In the genomic region with DNA sequence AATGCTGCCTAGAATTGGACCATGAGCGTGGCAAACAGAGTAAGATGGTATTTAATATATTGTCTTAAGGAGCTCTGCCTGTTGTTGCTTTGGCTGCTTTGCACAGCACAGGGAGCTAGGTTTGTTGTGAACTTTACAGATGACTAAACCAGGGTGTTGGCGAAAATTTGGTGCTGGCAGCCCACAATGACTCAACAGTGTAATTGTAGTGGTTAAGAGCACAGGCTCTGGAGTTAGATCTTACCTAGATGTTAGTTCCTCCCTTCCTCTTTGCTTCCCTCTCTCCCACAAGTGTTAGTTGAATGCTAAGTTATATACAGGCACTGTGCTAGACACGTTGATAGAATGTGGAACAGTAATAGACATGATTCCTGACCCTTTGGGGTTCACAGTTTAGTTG, we compare ENCODE assay signal across 16 cellular contexts.
DNase-seq lines count a peak whose midpoint lies in the region; ATAC-seq, FAIRE-seq and TF ChIP-seq lines count a peak whose summit lies in the region.
"Had no signal": no experiment of that assay in that cellular context is flagged by ENCODE, and none has a peak within 500 bp of the region (broad histone marks: within the 10 kb centered on the region; RNA-seq: fewer than 3 reads in every experiment).

No MANE protein-coding gene starts in this region.

- no peaks in the 10 kb centered on the region for H3K9me3 Mint-ChIP-seq in progenitor cell of endocrine pancreas (ENCODE audit: low read depth)
- H3K9me3 Mint-ChIP-seq: activated naive CD4-positive, alpha-beta T cell treated with anti-CD3 and anti-CD28 coated beads, Interleukin-2, amount 50 U/mL, for 72 hours; neural progenitor cell had no signal

- intact Hi-C loops in mammary epithelial cell (cut with micrococcal nuclease) (no loop called here), kidney (cut with DNase I) (no loop called here)

- H3K9me3 ChIP-seq in GM23248 (ENCODE audit: low read depth) (no peaks in the 10 kb centered on the region), mammary epithelial cell (replicated peaks; ENCODE audit: insufficient read depth, low read length) (no peaks in the 10 kb centered on the region), kidney (ENCODE audit: control insufficient read depth in 1 of 2, low read length in 2 of 2) (no peaks in the 10 kb centered on the region)
- H3K9me3 ChIP-seq: esophagus squamous epithelium, thyroid gland had no signal

- FAIRE-seq in kidney (lab: Jason Lieb, UNC) = no peak
- FAIRE-seq: H54 had no signal

- H3K27me3 Mint-ChIP-seq in progenitor cell of endocrine pancreas = no peaks in the 10 kb centered on the region

- 11 to 14% methylated on average over 3 of the region's 3 CpGs for WGBS in GM23248 (ENCODE audit: low coverage in 1 of 2, low lambda C conversion rate in 2 of 2, missing lambda C conversion rate in 2 of 2), 2 experiments
- WGBS in mammary epithelial cell (ENCODE audit: low coverage, missing lambda C conversion rate) = 32% methylated on average over 3 of the region's 3 CpGs

- in situ Hi-C loops in GM23248 (cut with MboI) (no loop called here), mammary epithelial cell (cut with MboI; ENCODE audit: low sequenced_read_pairs in 2 of 2) (no loop called here)

- H3K4me1 ChIP-seq in GM23248 (ENCODE audit: insufficient read depth) (peaks cover 4% of the 10 kb centered on the region; the same call in 1 of the 2 replicates), mammary epithelial cell (ENCODE audit: insufficient read depth, low read length) (no peaks in the 10 kb centered on the region), kidney (ENCODE audit: control insufficient read depth in 1 of 2, insufficient read depth in 1 of 2, low read depth in 1 of 2, low read length in 2 of 2) (no peaks in the 10 kb centered on the region)
- H3K4me1 ChIP-seq: esophagus squamous epithelium, neural progenitor cell, thyroid gland had no signal

- dilution Hi-C loops in mammary epithelial cell (cut with HindIII; ENCODE audit: low sequenced_read_pairs) = no loop called here

- H3K36me3 ChIP-seq in GM23248 (ENCODE audit: low read depth) (no peaks in the 10 kb centered on the region), mammary epithelial cell (ENCODE audit: insufficient read depth, low read length) (no peaks in the 10 kb centered on the region), kidney (ENCODE audit: control insufficient read depth in 1 of 2, insufficient read depth in 2 of 2, low read length in 2 of 2) (no peaks in the 10 kb centered on the region)
- H3K36me3 ChIP-seq: esophagus squamous epithelium, neural progenitor cell, thyroid gland had no signal

- H3K9ac ChIP-seq in GM23248 (no peak overlapping the region), mammary epithelial cell (ENCODE audit: insufficient read depth, low read length) (no peak overlapping the region), kidney (ENCODE audit: low read length in 2 of 2) (no peak overlapping the region)
- H3K9ac ChIP-seq: neural progenitor cell had no signal

- no peaks in the 10 kb centered on the region for H3K79me2 ChIP-seq in GM23248 (ENCODE audit: insufficient read depth)
- H3K79me2 ChIP-seq in mammary epithelial cell (ENCODE audit: insufficient read depth, low read length) = no peaks in the 10 kb centered on the region

- no peak overlapping the region for H3K4me3 Mint-ChIP-seq in progenitor cell of endocrine pancreas (ENCODE audit: low read depth)
- H3K4me3 Mint-ChIP-seq: neural progenitor cell had no signal

- no peaks in the 10 kb centered on the region for H3K4me1 Mint-ChIP-seq in progenitor cell of endocrine pancreas (ENCODE audit: low read depth)
- H3K4me1 Mint-ChIP-seq: neural progenitor cell had no signal

- DNase-seq in GM23248 = peak; percentile 65
- DNase-seq in MV-4-11 (lab: John Stamatoyannopoulos, UW) = peak; percentile 43
- peak; percentile 8 for DNase-seq in mammary epithelial cell
- DNase-seq in kidney = no peak
- DNase-seq in EL = no peak
- DNase-seq in progenitor cell of endocrine pancreas (ENCODE audit: low spot score, unreplicated experiment) = no peak
- no peak for DNase-seq in NCI-H446 (lab: John Stamatoyannopoulos, UW)
- DNase-seq: esophagus squamous epithelium, NCI-H1694, thyroid gland had no signal

- TF ChIP-seq CTCF in mammary epithelial cell (conservative IDR thresholded peaks at IDR 0.05 in 1 of 2, IDR thresholded peaks at IDR 0.05 in 1 of 2; ENCODE audit: extremely low read depth in 1 of 2, insufficient read depth in 1 of 2, low read depth in 1 of 2, low read length in 2 of 2) (no peak), kidney (IDR thresholded peaks at IDR 0.05; ENCODE audit: borderline replicate concordance, extremely low read depth, insufficient read depth) (no peak), progenitor cell of endocrine pancreas (IDR thresholded peaks at IDR 0.05; ENCODE audit: unreplicated experiment) (no peak)

- H2AFZ ChIP-seq in GM23248 (no peak overlapping the region), mammary epithelial cell (ENCODE audit: low read depth, low read length) (no peak overlapping the region)
- H2AFZ ChIP-seq: neural progenitor cell had no signal

- no peaks in the 10 kb centered on the region for H4K20me1 ChIP-seq in GM23248 (ENCODE audit: insufficient read depth)
- H4K20me1 ChIP-seq in mammary epithelial cell (ENCODE audit: insufficient read depth, low read length) = no peaks in the 10 kb centered on the region

- no peak overlapping the region for H3K4me2 ChIP-seq in GM23248 (ENCODE audit: unreplicated experiment)
- H3K4me2 ChIP-seq in mammary epithelial cell (ENCODE audit: insufficient read depth, low read depth, low read length) = no peak overlapping the region
- H3K4me2 ChIP-seq: neural progenitor cell had no signal

- peak; percentile 85 for ATAC-seq in GM18511 (IDR thresholded peaks at IDR 0.05; ENCODE audit: unreplicated experiment)

- no peaks in the 10 kb centered on the region for H3F3A ChIP-seq in GM23248 (ENCODE audit: insufficient read depth)

- H3K36me3 Mint-ChIP-seq in progenitor cell of endocrine pancreas (ENCODE audit: insufficient read depth) = no peaks in the 10 kb centered on the region
- H3K36me3 Mint-ChIP-seq: activated naive CD4-positive, alpha-beta T cell treated with anti-CD3 and anti-CD28 coated beads, Interleukin-2, amount 50 U/mL, for 72 hours; neural progenitor cell had no signal

- H3K4me3 ChIP-seq in GM23248 (no peak overlapping the region), mammary epithelial cell (replicated peaks in 1 of 3; ENCODE audit: insufficient read depth in 1 of 3, low read depth in 2 of 3, low read length in 3 of 3) (no peak overlapping the region), kidney (ENCODE audit: low read length in 2 of 2) (no peak overlapping the region)
- H3K4me3 ChIP-seq: esophagus squamous epithelium, lung, neural progenitor cell, skin epidermis, thyroid gland had no signal

- H3K9me2 ChIP-seq in GM23248 (ENCODE audit: insufficient read depth) = no peaks in the 10 kb centered on the region

- CTCF ChIA-PET in mammary epithelial cell (lab: Charles Lee; ENCODE audit: low non-redundant PET) = no interaction called here

- H3K27ac ChIP-seq in GM23248 (no peak overlapping the region), mammary epithelial cell (ENCODE audit: insufficient read depth, low read depth, low read length) (no peak overlapping the region), kidney (ENCODE audit: low read depth in 2 of 2, low read length in 2 of 2) (no peak overlapping the region)
- H3K27ac ChIP-seq: esophagus squamous epithelium, neural progenitor cell, skin epidermis, thyroid gland had no signal

- no peaks in the 10 kb centered on the region for H3K27me3 ChIP-seq in GM23248 (replicated peaks; ENCODE audit: insufficient read depth)
- no peaks in the 10 kb centered on the region for H3K27me3 ChIP-seq in mammary epithelial cell (ENCODE audit: insufficient read depth, low read length)
- H3K27me3 ChIP-seq: esophagus squamous epithelium, neural progenitor cell, thyroid gland had no signal

- no peak overlapping the region for H3K27ac Mint-ChIP-seq in progenitor cell of endocrine pancreas
- H3K27ac Mint-ChIP-seq: activated naive CD4-positive, alpha-beta T cell treated with anti-CD3 and anti-CD28 coated beads, Interleukin-2, amount 50 U/mL, for 72 hours; neural progenitor cell had no signal

- no TSS peak for BruUV-seq in mammary epithelial cell (replicated peaks; lab: Mats Ljungman, UMichigan)

Comparison
In these comparisons a context has a peak if more than half of its experiments do, and no peak if none do; other contexts are left out.
1. DNase-seq: peak in GM23248 (single experiment), MV-4-11 (single experiment) and mammary epithelial cell (single experiment); none in kidney (single experiment), EL (single experiment), progenitor cell of endocrine pancreas (single experiment) and NCI-H446 (0 of 2).